In genomic region chr11:67627788-67628624, GRCh38 we compare ENCODE assay signal across 1 cellular context.
TF ChIP-seq lines count a peak whose summit lies in the region.

No MANE protein-coding gene starts in this region.

TF ChIP-seq in GM12878, 131 proteins besides CTCF, POLR2A, EP300 and RAD21:
- TF ChIP-seq CHD2 (IDR thresholded peaks at IDR 0.05; ENCODE audit: borderline replicate concordance, low read depth, low read length) (no peak), BHLHE40 (IDR thresholded peaks at IDR 0.05; ENCODE audit: borderline replicate concordance in 1 of 2, low read depth in 2 of 2, low read length in 1 of 2) (no peak), ZNF384 (IDR thresholded peaks at IDR 0.05; ENCODE audit: borderline replicate concordance, low read depth, low read length) (no peak), GABPA (IDR thresholded peaks at IDR 0.05; ENCODE audit: low read depth) (no peak), CEBPZ (IDR thresholded peaks at IDR 0.05; ENCODE audit: low read depth, low read length) (no peak), TCF7 (IDR thresholded peaks at IDR 0.05; ENCODE audit: borderline replicate concordance) (no peak), ZSCAN29 (IDR thresholded peaks at IDR 0.05) (no peak), NR2C2 (IDR thresholded peaks at IDR 0.05; ENCODE audit: borderline replicate concordance, control insufficient read depth, insufficient read length, low read depth) (no peak), ZNF274 (IDR thresholded peaks at IDR 0.05; ENCODE audit: insufficient read depth, insufficient read length) (no peak), RELA (IDR thresholded peaks at IDR 0.05; ENCODE audit: borderline replicate concordance, partially characterized antibody) (no peak), PKNOX1 (IDR thresholded peaks at IDR 0.05) (no peak), BCLAF1 (IDR thresholded peaks at IDR 0.05) (no peak), NKRF (conservative IDR thresholded peaks at IDR 0.05) (no peak), RUNX3 (IDR thresholded peaks at IDR 0.05; ENCODE audit: low read length) (no peak), HDGF (IDR thresholded peaks at IDR 0.05) (no peak), RBBP5 (conservative IDR thresholded peaks at IDR 0.05) (no peak), WRNIP1 (IDR thresholded peaks at IDR 0.05; ENCODE audit: borderline replicate concordance, low read depth, low read length) (no peak), ZNF592 (IDR thresholded peaks at IDR 0.05) (no peak), PRDM15 (CRISPR knock-in tag; IDR thresholded peaks at IDR 0.05) (no peak)
